In the genomic region with DNA sequence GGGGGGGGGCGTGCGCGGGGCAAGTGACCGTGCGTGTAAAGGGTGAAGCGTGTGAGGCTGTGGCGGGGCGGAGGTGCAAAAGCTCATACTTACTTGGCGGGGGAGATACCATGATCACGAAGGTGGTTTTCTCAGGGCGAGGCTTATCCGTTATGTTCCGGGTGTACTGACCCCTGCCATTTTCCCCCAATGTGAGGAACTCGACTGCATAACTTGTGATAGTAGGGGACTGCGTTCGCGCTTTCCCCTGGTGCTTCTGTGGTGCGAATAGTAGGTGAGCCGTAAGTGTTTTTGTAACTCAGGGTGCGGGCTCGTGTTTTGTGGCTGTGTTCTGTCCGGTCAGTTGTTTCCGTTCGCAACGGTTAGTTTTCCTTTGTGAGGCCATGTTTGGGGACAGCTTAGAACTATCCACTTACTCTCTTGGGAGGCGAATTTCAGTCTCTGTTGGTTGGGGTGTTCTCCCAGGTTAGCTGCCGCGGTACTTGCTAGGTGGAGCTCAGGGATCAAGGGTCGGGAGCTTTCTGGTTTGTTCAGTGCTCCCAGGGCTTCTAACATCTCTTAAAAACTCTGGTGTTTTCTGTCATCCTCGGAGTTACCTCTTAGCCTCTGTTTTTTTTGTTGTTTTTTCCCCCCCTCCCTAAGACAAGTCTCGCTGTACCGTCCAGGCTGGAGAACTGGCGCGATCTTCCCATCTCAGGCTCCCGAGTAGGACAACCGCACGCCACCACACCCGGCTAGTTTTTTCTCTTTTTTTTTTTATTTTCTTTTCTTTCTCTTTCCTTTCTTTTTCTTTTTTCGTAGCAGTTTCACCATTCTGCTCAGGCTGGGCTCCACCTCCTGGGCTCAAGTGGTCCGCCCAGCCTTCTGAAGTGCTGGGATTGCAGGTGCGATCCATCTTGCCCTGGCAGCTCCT, we compare ENCODE assay signal across 1 cellular context.
TF ChIP-seq lines count a peak whose summit lies in the region.
"Not testable (repeated sequence)": the region's sequence is repeated elsewhere in the genome, so short reads cannot be mapped to it uniquely, and the experiment has no call there.

No MANE protein-coding gene starts in this region.

TF ChIP-seq in HepG2, 621 proteins besides CTCF, POLR2A, EP300 and RAD21 (continued from another document and continues in another):
- TF ChIP-seq, protein P1, sequence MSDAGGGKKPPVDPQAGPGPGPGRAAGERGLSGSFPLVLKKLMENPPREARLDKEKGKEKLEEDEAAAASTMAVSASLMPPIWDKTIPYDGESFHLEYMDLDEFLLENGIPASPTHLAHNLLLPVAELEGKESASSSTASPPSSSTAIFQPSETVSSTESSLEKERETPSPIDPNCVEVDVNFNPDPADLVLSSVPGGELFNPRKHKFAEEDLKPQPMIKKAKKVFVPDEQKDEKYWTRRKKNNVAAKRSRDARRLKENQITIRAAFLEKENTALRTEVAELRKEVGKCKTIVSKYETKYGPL (CRISPR knock-in tag; IDR thresholded peaks at IDR 0.05): peak; percentile 81; the same call in 1 of the 2 replicates
- TF ChIP-seq NR2F6 (IDR thresholded peaks at IDR 0.05): 0 out of 2 replicates have a peak, but pooled peaks have one; percentile 5
- TF ChIP-seq NR2F6 (CRISPR knock-in tag; IDR thresholded peaks at IDR 0.05): peak; percentile 48
- TF ChIP-seq ZKSCAN1 (IDR thresholded peaks at IDR 0.05; ENCODE audit: low read length): peak; percentile 39; the same call in 1 of the 2 replicates
- peak; percentile 99 for TF ChIP-seq GATA4 (IDR thresholded peaks at IDR 0.05; ENCODE audit: borderline replicate concordance, low read depth)
- TF ChIP-seq KMT2B (CRISPR knock-in tag; IDR thresholded peaks at IDR 0.05): 0 out of 2 replicates have a peak, but pooled peaks have one; percentile 38
- TF ChIP-seq, protein P2, sequence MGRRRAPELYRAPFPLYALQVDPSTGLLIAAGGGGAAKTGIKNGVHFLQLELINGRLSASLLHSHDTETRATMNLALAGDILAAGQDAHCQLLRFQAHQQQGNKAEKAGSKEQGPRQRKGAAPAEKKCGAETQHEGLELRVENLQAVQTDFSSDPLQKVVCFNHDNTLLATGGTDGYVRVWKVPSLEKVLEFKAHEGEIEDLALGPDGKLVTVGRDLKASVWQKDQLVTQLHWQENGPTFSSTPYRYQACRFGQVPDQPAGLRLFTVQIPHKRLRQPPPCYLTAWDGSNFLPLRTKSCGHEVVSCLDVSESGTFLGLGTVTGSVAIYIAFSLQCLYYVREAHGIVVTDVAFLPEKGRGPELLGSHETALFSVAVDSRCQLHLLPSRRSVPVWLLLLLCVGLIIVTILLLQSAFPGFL (CRISPR knock-in tag; IDR thresholded peaks at IDR 0.05): peak; percentile 45; the same call in 1 of the 2 replicates
- peak; percentile 55; the same call in 1 of the 2 replicates for TF ChIP-seq HDAC2 (CRISPR knock-in tag; IDR thresholded peaks at IDR 0.05)
- TF ChIP-seq RBFOX2 (IDR thresholded peaks at IDR 0.05; ENCODE audit: low read depth, low read length): peak; percentile 72
- TF ChIP-seq, protein P3, sequence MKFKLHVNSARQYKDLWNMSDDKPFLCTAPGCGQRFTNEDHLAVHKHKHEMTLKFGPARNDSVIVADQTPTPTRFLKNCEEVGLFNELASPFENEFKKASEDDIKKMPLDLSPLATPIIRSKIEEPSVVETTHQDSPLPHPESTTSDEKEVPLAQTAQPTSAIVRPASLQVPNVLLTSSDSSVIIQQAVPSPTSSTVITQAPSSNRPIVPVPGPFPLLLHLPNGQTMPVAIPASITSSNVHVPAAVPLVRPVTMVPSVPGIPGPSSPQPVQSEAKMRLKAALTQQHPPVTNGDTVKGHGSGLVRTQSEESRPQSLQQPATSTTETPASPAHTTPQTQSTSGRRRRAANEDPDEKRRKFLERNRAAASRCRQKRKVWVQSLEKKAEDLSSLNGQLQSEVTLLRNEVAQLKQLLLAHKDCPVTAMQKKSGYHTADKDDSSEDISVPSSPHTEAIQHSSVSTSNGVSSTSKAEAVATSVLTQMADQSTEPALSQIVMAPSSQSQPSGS (CRISPR knock-in tag; IDR thresholded peaks at IDR 0.05): 0 out of 2 replicates have a peak, but pooled peaks have one; percentile 77
- peak; percentile 36; the same call in 1 of the 2 replicates for TF ChIP-seq GATAD1 (CRISPR knock-in tag; IDR thresholded peaks at IDR 0.05)
- TF ChIP-seq ZNF737 (CRISPR knock-in tag; IDR thresholded peaks at IDR 0.05; ENCODE audit: borderline replicate concordance): 0 out of 2 replicates have a peak, but pooled peaks have one; percentile 51
- TF ChIP-seq ZNF263 (CRISPR knock-in tag; IDR thresholded peaks at IDR 0.05): peak; percentile 42
- peak; percentile 80 for TF ChIP-seq TEAD2 (CRISPR knock-in tag; IDR thresholded peaks at IDR 0.05)
- peak; percentile 85; the same call in 1 of the 2 replicates for TF ChIP-seq TP53 (CRISPR knock-in tag; conservative IDR thresholded peaks at IDR 0.05)
- TF ChIP-seq, protein P4, sequence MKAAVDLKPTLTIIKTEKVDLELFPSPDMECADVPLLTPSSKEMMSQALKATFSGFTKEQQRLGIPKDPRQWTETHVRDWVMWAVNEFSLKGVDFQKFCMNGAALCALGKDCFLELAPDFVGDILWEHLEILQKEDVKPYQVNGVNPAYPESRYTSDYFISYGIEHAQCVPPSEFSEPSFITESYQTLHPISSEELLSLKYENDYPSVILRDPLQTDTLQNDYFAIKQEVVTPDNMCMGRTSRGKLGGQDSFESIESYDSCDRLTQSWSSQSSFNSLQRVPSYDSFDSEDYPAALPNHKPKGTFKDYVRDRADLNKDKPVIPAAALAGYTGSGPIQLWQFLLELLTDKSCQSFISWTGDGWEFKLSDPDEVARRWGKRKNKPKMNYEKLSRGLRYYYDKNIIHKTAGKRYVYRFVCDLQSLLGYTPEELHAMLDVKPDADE (CRISPR knock-in tag; IDR thresholded peaks at IDR 0.05): 0 out of 2 replicates have a peak, but pooled peaks have one; percentile 45
- TF ChIP-seq PITX1 (CRISPR knock-in tag; IDR thresholded peaks at IDR 0.05): peak; percentile 58
- TF ChIP-seq, protein P5, sequence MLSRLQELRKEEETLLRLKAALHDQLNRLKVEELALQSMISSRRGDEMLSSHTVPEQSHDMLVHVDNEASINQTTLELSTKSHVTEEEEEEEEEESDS (CRISPR knock-in tag; IDR thresholded peaks at IDR 0.05; ENCODE audit: borderline replicate concordance): peak; percentile 99
- TF ChIP-seq NKX3-1 (CRISPR knock-in tag; IDR thresholded peaks at IDR 0.05): peak; percentile 92
- peak; percentile 37; the same call in 1 of the 2 replicates for TF ChIP-seq FOXK1 (CRISPR knock-in tag; IDR thresholded peaks at IDR 0.05; ENCODE audit: borderline replicate concordance, low read depth)
- TF ChIP-seq CENPT (CRISPR knock-in tag; IDR thresholded peaks at IDR 0.05; ENCODE audit: low read depth): 0 out of 2 replicates have a peak, but pooled peaks have one; percentile 55
- peak; percentile 50; the same call in 1 of the 2 replicates for TF ChIP-seq CCDC6 (CRISPR knock-in tag; IDR thresholded peaks at IDR 0.05)
- TF ChIP-seq FOXP1, SP1, LCORL (IDR thresholded peaks at IDR 0.05): not testable (repeated sequence)
- 0 out of 2 replicates have a peak, but pooled peaks have one; percentile 16 for TF ChIP-seq FOXP1 (CRISPR knock-in tag; IDR thresholded peaks at IDR 0.05)
- TF ChIP-seq SIX1 (CRISPR knock-in tag; IDR thresholded peaks at IDR 0.05; ENCODE audit: borderline replicate concordance): peak; percentile 48; the same call in 1 of the 2 replicates
- 0 out of 2 replicates have a peak, but pooled peaks have one; percentile 55 for TF ChIP-seq ZNF138 (CRISPR knock-in tag; IDR thresholded peaks at IDR 0.05; ENCODE audit: low read depth)
- TF ChIP-seq BRCA1 (CRISPR knock-in tag; IDR thresholded peaks at IDR 0.05): peak; percentile 88
- peak; percentile 76 for TF ChIP-seq ZNF143 (CRISPR knock-in tag; IDR thresholded peaks at IDR 0.05)
- TF ChIP-seq, protein P6, sequence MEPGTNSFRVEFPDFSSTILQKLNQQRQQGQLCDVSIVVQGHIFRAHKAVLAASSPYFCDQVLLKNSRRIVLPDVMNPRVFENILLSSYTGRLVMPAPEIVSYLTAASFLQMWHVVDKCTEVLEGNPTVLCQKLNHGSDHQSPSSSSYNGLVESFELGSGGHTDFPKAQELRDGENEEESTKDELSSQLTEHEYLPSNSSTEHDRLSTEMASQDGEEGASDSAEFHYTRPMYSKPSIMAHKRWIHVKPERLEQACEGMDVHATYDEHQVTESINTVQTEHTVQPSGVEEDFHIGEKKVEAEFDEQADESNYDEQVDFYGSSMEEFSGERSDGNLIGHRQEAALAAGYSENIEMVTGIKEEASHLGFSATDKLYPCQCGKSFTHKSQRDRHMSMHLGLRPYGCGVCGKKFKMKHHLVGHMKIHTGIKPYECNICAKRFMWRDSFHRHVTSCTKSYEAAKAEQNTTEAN (CRISPR knock-in tag; conservative IDR thresholded peaks at IDR 0.05): peak; percentile 57; the same call in 1 of the 2 replicates
- TF ChIP-seq ZSCAN20 (CRISPR knock-in tag; IDR thresholded peaks at IDR 0.05; ENCODE audit: borderline replicate concordance): 0 out of 2 replicates have a peak, but pooled peaks have one; percentile 66
- TF ChIP-seq, protein P7, sequence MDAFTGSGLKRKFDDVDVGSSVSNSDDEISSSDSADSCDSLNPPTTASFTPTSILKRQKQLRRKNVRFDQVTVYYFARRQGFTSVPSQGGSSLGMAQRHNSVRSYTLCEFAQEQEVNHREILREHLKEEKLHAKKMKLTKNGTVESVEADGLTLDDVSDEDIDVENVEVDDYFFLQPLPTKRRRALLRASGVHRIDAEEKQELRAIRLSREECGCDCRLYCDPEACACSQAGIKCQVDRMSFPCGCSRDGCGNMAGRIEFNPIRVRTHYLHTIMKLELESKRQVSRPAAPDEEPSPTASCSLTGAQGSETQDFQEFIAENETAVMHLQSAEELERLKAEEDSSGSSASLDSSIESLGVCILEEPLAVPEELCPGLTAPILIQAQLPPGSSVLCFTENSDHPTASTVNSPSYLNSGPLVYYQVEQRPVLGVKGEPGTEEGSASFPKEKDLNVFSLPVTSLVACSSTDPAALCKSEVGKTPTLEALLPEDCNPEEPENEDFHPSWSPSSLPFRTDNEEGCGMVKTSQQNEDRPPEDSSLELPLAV (CRISPR knock-in tag; conservative IDR thresholded peaks at IDR 0.05; ENCODE audit: low read depth): 0 out of 2 replicates have a peak, but pooled peaks have one; percentile 33
- TF ChIP-seq HOXA5 (CRISPR knock-in tag; IDR thresholded peaks at IDR 0.05): peak; percentile 69; the same call in 1 of the 2 replicates
- peak; percentile 60; the same call in 1 of the 2 replicates for TF ChIP-seq SP1 (CRISPR knock-in tag; IDR thresholded peaks at IDR 0.05)
- 0 out of 2 replicates have a peak, but pooled peaks have one; percentile 51 for TF ChIP-seq FOSL2 (CRISPR knock-in tag; IDR thresholded peaks at IDR 0.05)
- peak; percentile 56; the same call in 1 of the 2 replicates for TF ChIP-seq HOXA3 (CRISPR knock-in tag; IDR thresholded peaks at IDR 0.05)
- TF ChIP-seq ZNF878 (CRISPR knock-in tag; IDR thresholded peaks at IDR 0.05): peak; percentile 62
- 0 out of 2 replicates have a peak, but pooled peaks have one; percentile 66 for TF ChIP-seq ZFAT (CRISPR knock-in tag; conservative IDR thresholded peaks at IDR 0.05)
- TF ChIP-seq TAF1 (CRISPR knock-in tag; IDR thresholded peaks at IDR 0.05): peak; percentile 57
- TF ChIP-seq SATB2 (CRISPR knock-in tag; IDR thresholded peaks at IDR 0.05): peak; percentile 59; the same call in 1 of the 2 replicates
- TF ChIP-seq, protein P8, sequence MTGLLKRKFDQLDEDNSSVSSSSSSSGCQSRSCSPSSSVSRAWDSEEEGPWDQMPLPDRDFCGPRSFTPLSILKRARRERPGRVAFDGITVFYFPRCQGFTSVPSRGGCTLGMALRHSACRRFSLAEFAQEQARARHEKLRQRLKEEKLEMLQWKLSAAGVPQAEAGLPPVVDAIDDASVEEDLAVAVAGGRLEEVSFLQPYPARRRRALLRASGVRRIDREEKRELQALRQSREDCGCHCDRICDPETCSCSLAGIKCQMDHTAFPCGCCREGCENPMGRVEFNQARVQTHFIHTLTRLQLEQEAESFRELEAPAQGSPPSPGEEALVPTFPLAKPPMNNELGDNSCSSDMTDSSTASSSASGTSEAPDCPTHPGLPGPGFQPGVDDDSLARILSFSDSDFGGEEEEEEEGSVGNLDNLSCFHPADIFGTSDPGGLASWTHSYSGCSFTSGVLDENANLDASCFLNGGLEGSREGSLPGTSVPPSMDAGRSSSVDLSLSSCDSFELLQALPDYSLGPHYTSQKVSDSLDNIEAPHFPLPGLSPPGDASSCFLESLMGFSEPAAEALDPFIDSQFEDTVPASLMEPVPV (CRISPR knock-in tag; IDR thresholded peaks at IDR 0.05): peak; percentile 51; the same call in 1 of the 2 replicates
- TF ChIP-seq LCORL (CRISPR knock-in tag; IDR thresholded peaks at IDR 0.05): peak; percentile 60; the same call in 1 of the 2 replicates
- peak; percentile 85; the same call in 1 of the 2 replicates for TF ChIP-seq GTF2F1 (IDR thresholded peaks at IDR 0.05; ENCODE audit: low read length)
- peak; percentile 84 for TF ChIP-seq MED8 (CRISPR knock-in tag; IDR thresholded peaks at IDR 0.05; ENCODE audit: insufficient replicate concordance)
- peak; percentile 56; the same call in 1 of the 2 replicates for TF ChIP-seq ZNF614 (CRISPR knock-in tag; IDR thresholded peaks at IDR 0.05; ENCODE audit: borderline replicate concordance)
- TF ChIP-seq, protein P9, sequence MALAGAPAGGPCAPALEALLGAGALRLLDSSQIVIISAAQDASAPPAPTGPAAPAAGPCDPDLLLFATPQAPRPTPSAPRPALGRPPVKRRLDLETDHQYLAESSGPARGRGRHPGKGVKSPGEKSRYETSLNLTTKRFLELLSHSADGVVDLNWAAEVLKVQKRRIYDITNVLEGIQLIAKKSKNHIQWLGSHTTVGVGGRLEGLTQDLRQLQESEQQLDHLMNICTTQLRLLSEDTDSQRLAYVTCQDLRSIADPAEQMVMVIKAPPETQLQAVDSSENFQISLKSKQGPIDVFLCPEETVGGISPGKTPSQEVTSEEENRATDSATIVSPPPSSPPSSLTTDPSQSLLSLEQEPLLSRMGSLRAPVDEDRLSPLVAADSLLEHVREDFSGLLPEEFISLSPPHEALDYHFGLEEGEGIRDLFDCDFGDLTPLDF (CRISPR knock-in tag; IDR thresholded peaks at IDR 0.05): peak; percentile 38; the same call in 1 of the 2 replicates
- TF ChIP-seq DMAP1 (CRISPR knock-in tag; IDR thresholded peaks at IDR 0.05): peak; percentile 21; the same call in 1 of the 2 replicates
- TF ChIP-seq ZNF7 (CRISPR knock-in tag; IDR thresholded peaks at IDR 0.05): 0 out of 2 replicates have a peak, but pooled peaks have one; percentile 26
